8 cellular contexts compared by ENCODE assay signal in the genomic region with DNA sequence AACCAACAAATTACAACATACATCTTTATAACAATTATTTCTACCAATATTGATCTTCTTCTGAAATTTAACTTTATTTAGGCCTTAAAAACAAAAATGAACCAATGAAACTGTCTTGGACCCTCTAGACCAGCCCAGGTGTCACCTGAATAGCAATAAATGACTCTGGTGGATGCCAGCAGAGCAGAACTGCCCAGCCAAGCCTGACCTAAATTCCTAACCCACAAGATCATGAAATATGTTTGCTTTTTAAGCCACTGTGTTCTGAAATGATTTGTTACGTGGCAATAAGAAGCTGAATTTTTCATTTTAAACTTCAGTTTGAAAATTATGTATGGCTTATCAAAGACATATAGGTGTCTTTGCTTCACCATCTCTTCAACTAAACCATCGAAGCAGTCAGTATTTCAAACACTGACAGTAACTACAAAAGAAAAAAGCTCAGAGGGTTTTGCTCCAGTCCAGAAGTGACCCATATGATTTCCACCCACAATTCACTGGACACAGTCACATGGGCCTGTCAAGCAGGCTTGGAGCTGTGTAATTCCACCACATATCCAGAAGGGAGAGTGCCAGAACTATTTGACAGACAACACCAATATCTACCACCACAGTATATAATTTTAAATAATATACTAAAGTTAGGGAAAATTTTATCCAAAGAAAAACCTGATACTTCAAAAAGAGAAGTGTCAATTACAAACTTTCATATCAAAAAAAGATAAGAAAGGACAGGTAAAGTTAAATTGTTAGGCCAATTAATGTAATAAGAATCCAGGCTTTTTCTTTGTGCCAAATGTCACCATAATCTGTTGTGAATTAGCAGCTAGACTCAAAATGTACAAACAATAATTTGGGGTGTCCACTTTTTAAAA.
DNase-seq lines count a peak whose midpoint lies in the region; ATAC-seq, FAIRE-seq and TF ChIP-seq lines count a peak whose summit lies in the region.

No MANE protein-coding gene starts in this region.

- H3K9ac ChIP-seq in KMS-11 = no peak overlapping the region

- peaks cover 82% of the 10 kb centered on the region for H3K4me1 ChIP-seq in KMS-11 (ENCODE audit: low read depth, poor library complexity, severe bottlenecking)
- peaks cover 65% of the 10 kb centered on the region for H3K4me1 ChIP-seq in left ventricle myocardium inferior
- H3K4me1 ChIP-seq in small intestine (ENCODE audit: control insufficient read depth in 2 of 2, insufficient read depth in 1 of 2, low read depth in 1 of 2, low read length in 1 of 2) = no peaks in the 10 kb centered on the region

- H3K27me3 ChIP-seq in KMS-11 (ENCODE audit: insufficient read depth, low read depth) (no peaks in the 10 kb centered on the region), left ventricle myocardium inferior (ENCODE audit: low read depth) (no peaks in the 10 kb centered on the region), small intestine (ENCODE audit: control insufficient read depth in 2 of 2, insufficient read depth in 2 of 2, low read length in 2 of 2) (no peaks in the 10 kb centered on the region)

- peaks cover 91% of the 10 kb centered on the region for H3K79me2 ChIP-seq in KMS-11 (ENCODE audit: insufficient read depth, low read depth)

- no peak overlapping the region for H3K27ac ChIP-seq in KMS-11
- peak overlapping the region; percentile 37; the same call in 1 of the 2 replicates for H3K27ac ChIP-seq in VCaP
- H3K27ac ChIP-seq in left ventricle myocardium inferior (replicated peaks) = peak overlapping the region; percentile 5
- H3K27ac ChIP-seq in small intestine (ENCODE audit: low read depth in 1 of 2, low read length in 1 of 2) = no peak overlapping the region

- peak overlapping the region; percentile 7; the same call in 1 of the 2 replicates for H3K4me2 ChIP-seq in KMS-11

- FAIRE-seq in small intestine (lab: Jason Lieb, UNC) = no peak

- intact Hi-C loops in left ventricle myocardium inferior (cut with micrococcal nuclease) = no loop called here

- 78 to 82% (median 79%) methylated on average over 2 of the region's 2 CpGs for WGBS in small intestine, 3 donors

- peak; percentile 39 for TF ChIP-seq CTCF in KMS-11 (conservative IDR thresholded peaks at IDR 0.05; ENCODE audit: low read depth, low read length)
- TF ChIP-seq CTCF in VCaP (conservative IDR thresholded peaks at IDR 0.05) = peak; percentile 86
- TF ChIP-seq CTCF in left ventricle myocardium inferior (IDR thresholded peaks at IDR 0.05; ENCODE audit: borderline replicate concordance) = peak; percentile 71

- H3K9me3 ChIP-seq in left ventricle myocardium inferior (replicated peaks) = no peaks in the 10 kb centered on the region
- no peaks in the 10 kb centered on the region for H3K9me3 ChIP-seq in small intestine (ENCODE audit: control insufficient read depth, low read depth)

- no peak overlapping the region for H2AFZ ChIP-seq in KMS-11 (ENCODE audit: low read depth)

- peak; percentile 41 for ATAC-seq in GM21381 (IDR thresholded peaks at IDR 0.05; ENCODE audit: unreplicated experiment)

- DNase-seq in DMS79 treated with DMSO at 0.1 percent for 48 hours (lab: John Stamatoyannopoulos, UW) (peak; percentile 14), left ventricle myocardium inferior (no peak), small intestine (peak; percentile 54)
- no peak for DNase-seq in NK-92 treated with Interleukin-12 subunit alpha and Interleukin-12 subunit beta, amount 100 ng/mL, for 24 hours (lab: John Stamatoyannopoulos, UW)
- DNase-seq in activated naive CD4-positive, alpha-beta T cell treated with anti-CD3 and anti-CD28 coated beads, Interleukin-2, amount 50 U/mL, for 16 hours = no peak

- H3K36me3 ChIP-seq in KMS-11 (ENCODE audit: insufficient read depth) = no peaks in the 10 kb centered on the region
- peaks cover 3% of the 10 kb centered on the region for H3K36me3 ChIP-seq in left ventricle myocardium inferior
- H3K36me3 ChIP-seq in small intestine (ENCODE audit: control insufficient read depth in 2 of 2, insufficient read depth in 2 of 2, low read length in 2 of 2) = no peaks in the 10 kb centered on the region

- H4K20me1 ChIP-seq in KMS-11 (ENCODE audit: insufficient read depth) = peaks cover 14% of the 10 kb centered on the region; the same call in 1 of the 2 replicates

- H3K4me3 ChIP-seq in KMS-11 (IDR thresholded peaks at IDR 0.05; ENCODE audit: insufficient read depth, low read depth, low read length) (no peak overlapping the region), left ventricle myocardium inferior (no peak overlapping the region), small intestine (ENCODE audit: low read depth in 1 of 2, low read length in 2 of 2) (no peak overlapping the region)

Comparison
In these comparisons a context has a peak if more than half of its experiments do, and no peak if none do; other contexts are left out.
1. DNase-seq: peak in DMS79 treated with DMSO at 0.1 percent for 48 hours (single experiment) and small intestine (single experiment); none in left ventricle myocardium inferior (single experiment), NK-92 treated with Interleukin-12 subunit alpha and Interleukin-12 subunit beta, amount 100 ng/mL, for 24 hours (single experiment) and activated naive CD4-positive, alpha-beta T cell treated with anti-CD3 and anti-CD28 coated beads, Interleukin-2, amount 50 U/mL, for 16 hours (single experiment).
2. H3K27ac ChIP-seq: peak in VCaP (single experiment) and left ventricle myocardium inferior (single experiment); none in KMS-11 (single experiment) and small intestine (0 of 2).
3. Peak in every context shown above with its lines, with median percentiles within 50 percentile points of each other: CTCF ChIP-seq.